22 cellular contexts compared by ENCODE assay signal in genomic region chr6:75143186-75143585, GRCh38.
DNase-seq lines count a peak whose midpoint lies in the region; ATAC-seq and TF ChIP-seq lines count a peak whose summit lies in the region.
"Had no signal": no experiment of that assay in that cellular context is flagged by ENCODE, and none has a peak within 500 bp of the region (broad histone marks: within the 10 kb centered on the region; RNA-seq: fewer than 3 reads in every experiment).

No MANE protein-coding gene starts in this region.

- H3K9me2 ChIP-seq in SK-N-SH: no peaks in the 10 kb centered on the region

- no peaks in the 10 kb centered on the region for H3K36me3 ChIP-seq in SK-N-SH (replicated peaks in 1 of 2; ENCODE audit: control insufficient read depth in 1 of 2, insufficient read depth in 2 of 2, low read length in 1 of 2)
- peaks cover 53% of the 10 kb centered on the region for H3K36me3 ChIP-seq in mammary epithelial cell (ENCODE audit: insufficient read depth, low read length)
- H3K36me3 ChIP-seq: spleen had no signal

- TF ChIP-seq CTCF in SK-N-SH (IDR thresholded peaks at IDR 0.05) (no peak), fibroblast of pulmonary artery (IDR thresholded peaks at IDR 0.05; ENCODE audit: low read length, missing control alignments) (no peak), mammary epithelial cell (conservative IDR thresholded peaks at IDR 0.05 in 1 of 2, IDR thresholded peaks at IDR 0.05 in 1 of 2; ENCODE audit: extremely low read depth in 1 of 2, insufficient read depth in 1 of 2, low read depth in 1 of 2, low read length in 2 of 2) (no peak)

- in situ Hi-C loops in mammary epithelial cell (cut with MboI; ENCODE audit: low sequenced_read_pairs in 2 of 2): no loop called here

- no peak for TF ChIP-seq RAD21 in SK-N-SH (IDR thresholded peaks at IDR 0.05; ENCODE audit: low read length)

- H2AFZ ChIP-seq in SK-N-SH (ENCODE audit: low read depth) (no peak overlapping the region), mammary epithelial cell (ENCODE audit: low read depth, low read length) (no peak overlapping the region)

- intact Hi-C loops in mammary epithelial cell (cut with micrococcal nuclease): no loop called here

- H3K79me2 ChIP-seq in SK-N-SH (ENCODE audit: insufficient read depth) (no peaks in the 10 kb centered on the region), mammary epithelial cell (ENCODE audit: insufficient read depth, low read length) (peaks cover 8% of the 10 kb centered on the region)

- DNase-seq in SK-N-SH (no peak), amniotic stem cell (lab: John Stamatoyannopoulos, UW) (peak; percentile 68), fibroblast of pulmonary artery (ENCODE audit: low read depth) (peak; percentile 38), stromal cell of bone marrow (ENCODE audit: low read depth) (peak; percentile 84), NCI-H1092 treated with DMSO at 0.1 percent for 48 hours (lab: John Stamatoyannopoulos, UW) (no peak), mammary epithelial cell (no peak)
- DNase-seq: activated CD4-positive, alpha-beta T cell treated with anti-CD3 and anti-CD28 coated beads, Interleukin-2, amount 10 ng/mL, durations not matched to agents 24 days and 14 days; activated CD8-positive, alpha-beta memory T cell treated with anti-CD3 and anti-CD28 coated beads, Interleukin-2, amount 50 U/mL, for 4 hours; activated gamma-delta T cell; amygdala; CD4-positive, alpha-beta memory T cell; cerebellar nuclear complex; effector memory CD4-positive, alpha-beta T cell; foreskin melanocyte; kidney; mesendoderm; natural killer cell; NCI-H526; spleen had no signal

- dilution Hi-C loops in mammary epithelial cell (cut with HindIII; ENCODE audit: low sequenced_read_pairs): no loop called here

- POLR2A ChIA-PET in SK-N-SH (lab: Yijun Ruan, JAX): no interaction called here

- H3K4me3 ChIP-seq in SK-N-SH (ENCODE audit: low read depth in 2 of 2, low read length in 1 of 2) (no peak overlapping the region), fibroblast of pulmonary artery (replicated peaks; ENCODE audit: low read depth, low read length) (no peak overlapping the region), mammary epithelial cell (replicated peaks in 1 of 3; ENCODE audit: insufficient read depth in 1 of 3, low read depth in 2 of 3, low read length in 3 of 3) (no peak overlapping the region)
- H3K4me3 ChIP-seq: spleen had no signal

- BruUV-seq in mammary epithelial cell (replicated peaks; lab: Mats Ljungman, UMichigan): no TSS peak

- no peak for TF ChIP-seq EP300 in SK-N-SH (IDR thresholded peaks at IDR 0.05; ENCODE audit: borderline replicate concordance in 1 of 2, low read depth in 1 of 2, low read length in 1 of 2)

- H3K27me3 ChIP-seq in SK-N-SH (ENCODE audit: insufficient read depth) (no peaks in the 10 kb centered on the region; the same call in 1 of the 2 replicates), mammary epithelial cell (ENCODE audit: insufficient read depth, low read length) (no peaks in the 10 kb centered on the region)
- H3K27me3 ChIP-seq: spleen had no signal

- H3K9me3 ChIP-seq in SK-N-SH (no peaks in the 10 kb centered on the region), mammary epithelial cell (replicated peaks; ENCODE audit: insufficient read depth, low read length) (no peaks in the 10 kb centered on the region)
- H3K9me3 ChIP-seq: spleen had no signal

- H4K20me1 ChIP-seq in SK-N-SH (ENCODE audit: insufficient read depth): no peaks in the 10 kb centered on the region
- no peaks in the 10 kb centered on the region for H4K20me1 ChIP-seq in mammary epithelial cell (ENCODE audit: insufficient read depth, low read length)

- H3K27ac ChIP-seq in SK-N-SH (ENCODE audit: low read depth in 2 of 2, low read length in 1 of 2) (no peak overlapping the region), mammary epithelial cell (ENCODE audit: insufficient read depth, low read depth, low read length) (no peak overlapping the region)

- no peaks in the 10 kb centered on the region for H3K4me1 ChIP-seq in SK-N-SH (ENCODE audit: control insufficient read depth in 1 of 2, insufficient read depth in 2 of 2, low read depth in 1 of 2, low read length in 1 of 2)
- no peaks in the 10 kb centered on the region for H3K4me1 ChIP-seq in mammary epithelial cell (ENCODE audit: insufficient read depth, low read length)
- H3K4me1 ChIP-seq: spleen had no signal

- CTCF ChIA-PET in SK-N-SH (lab: Yijun Ruan, JAX): no interaction called here
- CTCF ChIA-PET in mammary epithelial cell (lab: Charles Lee; ENCODE audit: low non-redundant PET): no interaction called here

- no peaks in the 10 kb centered on the region for H3F3A ChIP-seq in SK-N-SH (replicated peaks; ENCODE audit: insufficient read depth)

- ATAC-seq in SK-N-SH treated with all-trans-retinoic acid at 6 μM for 48 hours (no peak), GM18519 (IDR thresholded peaks at IDR 0.05; ENCODE audit: low FRiP score, unreplicated experiment) (no peak)
- ATAC-seq: natural killer cell, Right ventricle myocardium inferior had no signal

- H3K9ac ChIP-seq in SK-N-SH: no peak overlapping the region
- no peak overlapping the region for H3K9ac ChIP-seq in mammary epithelial cell (ENCODE audit: insufficient read depth, low read length)

- H3K4me2 ChIP-seq in SK-N-SH (no peak overlapping the region), mammary epithelial cell (ENCODE audit: insufficient read depth, low read depth, low read length) (no peak overlapping the region)

- 20% methylated on average over 3 of the region's 3 CpGs for WGBS in SK-N-SH (ENCODE audit: low lambda C conversion rate)
- 98% methylated on average over 3 of the region's 3 CpGs for WGBS in mammary epithelial cell (ENCODE audit: low coverage, missing lambda C conversion rate)

TF ChIP-seq in SK-N-SH, 30 proteins besides CTCF, POLR2A, EP300 and RAD21:
- TF ChIP-seq TCF12 (IDR thresholded peaks at IDR 0.05): peak; percentile 60
- peak; percentile 7; the same call in 1 of the 2 replicates for TF ChIP-seq FOSL2 (IDR thresholded peaks at IDR 0.05; ENCODE audit: borderline replicate concordance, low read depth)
- no peak for TF ChIP-seq RFX5 (IDR thresholded peaks at IDR 0.05; ENCODE audit: low read length)

TF ChIP-seq in SK-N-SH treated with all-trans-retinoic acid at 6 μM for 48 hours, 23 proteins besides CTCF, POLR2A, EP300 and RAD21 (continues in another document):
- no peak for TF ChIP-seq PPARA (CRISPR knock-in tag; IDR thresholded peaks at IDR 0.05; ENCODE audit: borderline replicate concordance)
- TF ChIP-seq ESRRG (CRISPR knock-in tag; IDR thresholded peaks at IDR 0.05): no peak
- TF ChIP-seq PATZ1 (CRISPR knock-in tag; IDR thresholded peaks at IDR 0.05; ENCODE audit: borderline replicate concordance): no peak
- TF ChIP-seq ZFP30 (CRISPR knock-in tag; IDR thresholded peaks at IDR 0.05): no peak
- no peak for TF ChIP-seq ARNTL (CRISPR knock-in tag; IDR thresholded peaks at IDR 0.05; ENCODE audit: borderline replicate concordance, low read depth)
- TF ChIP-seq POU6F1 (CRISPR knock-in tag; IDR thresholded peaks at IDR 0.05; ENCODE audit: borderline replicate concordance, low read depth): no peak
- TF ChIP-seq CSDC2 (CRISPR knock-in tag; IDR thresholded peaks at IDR 0.05): no peak
- no peak for TF ChIP-seq TCF4 (CRISPR knock-in tag; IDR thresholded peaks at IDR 0.05; ENCODE audit: borderline replicate concordance)

Comparison
In these comparisons a context has a peak if more than half of its experiments do, and no peak if none do; other contexts are left out.
1. DNase-seq: peak in amniotic stem cell (single experiment), fibroblast of pulmonary artery (single experiment) and stromal cell of bone marrow (single experiment); none in SK-N-SH (single experiment), NCI-H1092 treated with DMSO at 0.1 percent for 48 hours (single experiment) and mammary epithelial cell (single experiment).